In genomic region chr1:89041055-89041707, GRCh38 we compare ENCODE assay signal across 10 cellular contexts. TPM values are rescaled to one million over a fixed set of nuclear protein-coding genes. Genes with fewer than 3 reads are reported as not detected.
DNase-seq lines count a peak whose midpoint lies in the region; ATAC-seq, FAIRE-seq and TF ChIP-seq lines count a peak whose summit lies in the region.
"Had no signal": no experiment of that assay in that cellular context is flagged by ENCODE, and none has a peak within 500 bp of the region (broad histone marks: within the 10 kb centered on the region; RNA-seq: fewer than 3 reads in every experiment).

No MANE protein-coding gene starts in this region.

- H3K4me1 Mint-ChIP-seq in Caco-2 (ENCODE audit: low read depth, unreplicated experiment) (no peaks in the 10 kb centered on the region), H9 (no peaks in the 10 kb centered on the region)

- no peak overlapping the region for H2BK5ac ChIP-seq in H9 (ENCODE audit: insufficient read length, low read length)

- H3K18ac ChIP-seq in H9 (ENCODE audit: insufficient read length, low read depth, low read length) = no peak overlapping the region

- WGBS in H9 (ENCODE audit: extremely low coverage, insufficient read length, low lambda C conversion rate) = no CpG with 5 or more reads among the region's 4 CpGs

- no TSS peak for BruUV-seq in Caco-2 (replicated peaks; lab: Mats Ljungman, UMichigan)

- no peak overlapping the region for H3K27ac Mint-ChIP-seq in Caco-2 (ENCODE audit: unreplicated experiment)
- H3K27ac Mint-ChIP-seq in H9 = no peak overlapping the region

- H3K23me2 ChIP-seq in H9 (ENCODE audit: insufficient read length, low read depth, low read length, poor library complexity, severe bottlenecking) = no peaks in the 10 kb centered on the region

- peaks cover 8% of the 10 kb centered on the region; the same call in 1 of the 2 replicates for H3K4me1 ChIP-seq in Caco-2
- no peaks in the 10 kb centered on the region for H3K4me1 ChIP-seq in H9 (ENCODE audit: insufficient read depth, low read length)
- H3K4me1 ChIP-seq: vagina had no signal

- no peak overlapping the region for H4K5ac ChIP-seq in H9 (ENCODE audit: insufficient read length, low read depth, low read length)

- H4K8ac ChIP-seq in H9 (replicated peaks; ENCODE audit: insufficient read length, low read depth, low read length) = no peak overlapping the region

- no peaks in the 10 kb centered on the region for H3K36me3 Mint-ChIP-seq in Caco-2 (ENCODE audit: insufficient read depth, unreplicated experiment)
- peaks cover 2 to 4% (median 2%) of the 10 kb centered on the region in 3 experiments; a peak in 5 of 7 replicates for H3K36me3 Mint-ChIP-seq in H9 (ENCODE audit: insufficient read depth in 1 of 3, low read depth in 3 of 3)

- no peak overlapping the region for H3K4ac ChIP-seq in H9 (ENCODE audit: low read depth, low read length)

- CTCF ChIA-PET in Caco-2 (lab: Charles Lee) = no interaction called here

- no peak overlapping the region for H3K4me2 ChIP-seq in H9 (ENCODE audit: insufficient read depth, insufficient read length, low read length)

- H3K9me3 ChIP-seq in Caco-2 (no peaks in the 10 kb centered on the region; the same call in 1 of the 2 replicates), H9 (ENCODE audit: control insufficient read depth, low read depth, low read length) (no peaks in the 10 kb centered on the region)
- H3K9me3 ChIP-seq: neutrophil, vagina had no signal

- peak; percentile 78 for FAIRE-seq in GM12891 (lab: Jason Lieb, UNC)

- H3K4me3 ChIP-seq in cardiac fibroblast (replicated peaks in 1 of 2; ENCODE audit: low read depth in 2 of 2, low read length in 2 of 2) (no peak overlapping the region), Caco-2 (ENCODE audit: low read depth, low read length) (no peak overlapping the region)
- H3K4me3 ChIP-seq: vagina had no signal

- TF ChIP-seq POLR2A in GM12891 (IDR thresholded peaks at IDR 0.05; ENCODE audit: low read depth, low read length) = no peak

- no peak overlapping the region for H4K91ac ChIP-seq in H9 (ENCODE audit: insufficient read length, low read depth, low read length)

- no peak overlapping the region for H3K27ac ChIP-seq in H9 (ENCODE audit: insufficient read length, low read depth, low read length)
- H3K27ac ChIP-seq: neutrophil, vagina had no signal

- no peaks in the 10 kb centered on the region for H3K79me1 ChIP-seq in H9 (ENCODE audit: insufficient read depth, low read depth, low read length, poor library complexity, severe bottlenecking)

- intact Hi-C loops in Caco-2 (cut with micrococcal nuclease; ENCODE audit: unreplicated experiment) = no loop called here
- intact Hi-C loops in Right ventricle myocardium superior (cut with DNase I) = no loop called here

- H3K23ac ChIP-seq in H9 (ENCODE audit: insufficient read length, low read depth, low read length) = no peak overlapping the region

- no peak overlapping the region for H2BK12ac ChIP-seq in H9 (ENCODE audit: insufficient read length, low read depth, low read length)

- H2BK15ac ChIP-seq in H9 (ENCODE audit: low read depth, low read length) = no peak overlapping the region

- H2BK120ac ChIP-seq in H9 (ENCODE audit: low read depth, low read length, poor library complexity, severe bottlenecking) = no peak overlapping the region

- no peak overlapping the region for H2BK20ac ChIP-seq in H9 (ENCODE audit: low read depth, low read length, poor library complexity, severe bottlenecking)

- H3K79me2 ChIP-seq in H9 (ENCODE audit: insufficient read depth, low read length) = no peaks in the 10 kb centered on the region

- no peaks in the 10 kb centered on the region for H4K20me1 ChIP-seq in H9 (ENCODE audit: control insufficient read depth, insufficient read depth, insufficient read length)

- H3K9me3 Mint-ChIP-seq in Caco-2 (ENCODE audit: unreplicated experiment) (peaks cover 27% of the 10 kb centered on the region), H9 (peaks cover 4 to 7% of the 10 kb centered on the region in 2 experiments)

- no peak overlapping the region for H3T11ph ChIP-seq in H9 (ENCODE audit: low read length)

- POLR2A ChIA-PET in Caco-2 (lab: Charles Lee) = no interaction called here

- H3K9ac ChIP-seq in H9 (ENCODE audit: extremely low read depth, insufficient read length, low read length) = no peak overlapping the region

- TF ChIP-seq CTCF in cardiac fibroblast (IDR thresholded peaks at IDR 0.05; ENCODE audit: low read depth, low read length) (no peak), Caco-2 (IDR thresholded peaks at IDR 0.05; ENCODE audit: insufficient read depth in 1 of 2, low read depth in 1 of 2, low read length in 1 of 2, severe bottlenecking in 1 of 2, unreplicated experiment in 1 of 2) (no peak), H9 (conservative IDR thresholded peaks at IDR 0.05) (no peak)

- H3K4me3 Mint-ChIP-seq in Caco-2 (ENCODE audit: unreplicated experiment) (no peak overlapping the region), H9 (no peak overlapping the region)

- no peak overlapping the region for H3K56ac ChIP-seq in H9 (ENCODE audit: insufficient read length, low read depth, low read length)

- H3K27me3 Mint-ChIP-seq in Caco-2 (ENCODE audit: insufficient read depth, unreplicated experiment) (no peaks in the 10 kb centered on the region), H9 (ENCODE audit: low read depth) (no peaks in the 10 kb centered on the region)

- H3K27me3 ChIP-seq in Caco-2 (replicated peaks; ENCODE audit: control insufficient read depth, insufficient read depth, low read length) (no peaks in the 10 kb centered on the region), H9 (ENCODE audit: insufficient read depth, low read length) (no peaks in the 10 kb centered on the region)
- H3K27me3 ChIP-seq: neutrophil, vagina had no signal

- no peak overlapping the region for H3K14ac ChIP-seq in H9 (ENCODE audit: insufficient read depth, low read length)

- H3K36me3 ChIP-seq in Caco-2 (ENCODE audit: control insufficient read depth, insufficient read depth, low read length) = no peaks in the 10 kb centered on the region
- H3K36me3 ChIP-seq: neutrophil, vagina had no signal

- ATAC-seq in GM21381 (IDR thresholded peaks at IDR 0.05; ENCODE audit: unreplicated experiment) = peak; percentile 88
- ATAC-seq in HG03432 (IDR thresholded peaks at IDR 0.05; ENCODE audit: unreplicated experiment) = peak; percentile 97
- no peak for ATAC-seq in Right ventricle myocardium superior (ENCODE audit: poor library complexity)

- no peak overlapping the region for H2AK5ac ChIP-seq in H9 (ENCODE audit: insufficient read length, low read length)

- H2AFZ ChIP-seq in H9 (ENCODE audit: low read length) = no peak overlapping the region

- DNase-seq in GM12891 (ENCODE audit: insufficient read length, low spot score) (no peak), cardiac fibroblast (ENCODE audit: low read depth in 2 of 2) (peak; percentile 46 to 84), Caco-2 (no peak), NCI-H2029 treated with DMSO at 0.1 percent for 48 hours (lab: John Stamatoyannopoulos, UW) (no peak), Right ventricle myocardium superior (no peak), H9 (no peak)

TF ChIP-seq in GM12891, 5 proteins besides CTCF, POLR2A, EP300 and RAD21:
- no peak for TF ChIP-seq POLR2AphosphoS5 (IDR thresholded peaks at IDR 0.05; ENCODE audit: low read depth, low read length)
- TF ChIP-seq PAX5 (IDR thresholded peaks at IDR 0.05; ENCODE audit: insufficient read depth, low read length, severe bottlenecking) = no peak
- no peak for TF ChIP-seq TAF1 (IDR thresholded peaks at IDR 0.05; ENCODE audit: low read depth, low read length)
- no peak for TF ChIP-seq POU2F2 (IDR thresholded peaks at IDR 0.05; ENCODE audit: low read depth, low read length)
- no peak for TF ChIP-seq SPI1 (IDR thresholded peaks at IDR 0.05; ENCODE audit: low read depth, low read length)

RNA-seq across cellular contexts. Expression of gene GBP3, which starts 18.5 kb away (rescaled TPM):
- polyA plus RNA-seq in GM12891 (2012; ENCODE audit: low read depth, missing spikeins) = 2.9 TPM
- total RNA-seq in Caco-2 (2022) = 0.48 and 0.91 TPM in 2 replicates
- total RNA-seq in Right ventricle myocardium superior = 6.6 TPM
- total RNA-seq in H9 (2021) = not detected in 2 replicates

RNA-seq across cellular contexts. Expression of gene GBP1, which starts 23.8 kb away (rescaled TPM):
- 19.4 TPM for polyA plus RNA-seq in GM12891 (2012; ENCODE audit: low read depth, missing spikeins)
- total RNA-seq in Caco-2 (2022) = 0.36 and 0.51 TPM in 2 replicates
- total RNA-seq in Right ventricle myocardium superior = 5.7 TPM
- not detected in 2 replicates for total RNA-seq in H9 (2021)

RNA-seq across cellular contexts. Expression of gene KYAT3, which starts 48.8 kb away (rescaled TPM):
- polyA plus RNA-seq in GM12891 (2012; ENCODE audit: low read depth, missing spikeins) = 21.2 TPM
- total RNA-seq in Caco-2 (2022) = 12.1 and 13.8 TPM in 2 replicates
- total RNA-seq in Right ventricle myocardium superior = 9.1 TPM
- total RNA-seq in H9 (2021) = 53.3 and 56.1 TPM in 2 replicates

RNA-seq across cellular contexts. Expression of gene RBMXL1, which starts 48.8 kb away (rescaled TPM):
- polyA plus RNA-seq in GM12891 (2012; ENCODE audit: low read depth, missing spikeins) = 9.6 TPM
- total RNA-seq in Caco-2 (2022) (7.7 and 9.7 TPM in 2 replicates), Right ventricle myocardium superior (9.1 TPM), H9 (2021) (35.3 and 35.4 TPM in 2 replicates)

Comparison
In these comparisons a context has a peak if more than half of its experiments do, and no peak if none do; other contexts are left out.
1. DNase-seq: peak in cardiac fibroblast (2 of 2); none in GM12891 (single experiment), Caco-2 (0 of 2), NCI-H2029 treated with DMSO at 0.1 percent for 48 hours (single experiment), Right ventricle myocardium superior (single experiment) and H9 (single experiment).